ENCODE assay signal across 31 cellular contexts in genomic region chr16:2179576-2179975, GRCh38. TPM values are rescaled to one million over a fixed set of nuclear protein-coding genes. Genes with fewer than 3 reads are reported as not detected.
"Had no signal": no experiment of that assay in that cellular context is flagged by ENCODE, and none has a peak within 500 bp of the region (broad histone marks: within the 10 kb centered on the region; RNA-seq: fewer than 3 reads in every experiment).

No MANE protein-coding gene starts in this region.

- H3K79me2 ChIP-seq: parathyroid adenoma had no signal

- H3K9ac ChIP-seq: parathyroid adenoma had no signal

- ATAC-seq: left colon; left ventricle myocardium superior; lower lobe of right lung; mucosa of descending colon; stimulated activated effector memory CD8-positive, alpha-beta T cell treated with anti-CD3 and anti-CD28 coated beads, Interleukin-12 subunit alpha, Interleukin-12 subunit beta, amount 100 ng/mL, for 72 hours had no signal

- DNase-seq: cerebellar nuclear complex; dorsolateral prefrontal cortex; effector CD4-positive, alpha-beta T cell; foreskin keratinocyte; glutamatergic neuron; heart right ventricle; hippocampal formation; kidney glomerular epithelial cell; left colon; left ventricle myocardium superior; lower lobe of right lung; mucosa of descending colon; naive B cell; sigmoid colon; stimulated activated CD4-positive, alpha-beta T cell treated with anti-CD3 and anti-CD28 coated beads, Interleukin-2, amount 100 ng/mL, for 24 hours; stimulated activated CD4-positive, alpha-beta T cell treated with anti-CD3 and anti-CD28 coated beads, Interleukin-4, amount 100 ng/mL, for 24 hours; stimulated activated naive CD4-positive, alpha-beta T cell treated with Interleukin-2 at 50 U/mL for 16 hours; stomach; testis; tibial artery had no signal

- FAIRE-seq: islet of Langerhans, urothelium cell line had no signal

- H3K4me3 ChIP-seq: dorsolateral prefrontal cortex, esophagus muscularis mucosa, heart right ventricle, lower lobe of right lung, mucosa of descending colon, right atrium auricular region, sigmoid colon, stomach, testis, tibial artery, upper lobe of left lung had no signal

- H3K27me3 ChIP-seq: dorsolateral prefrontal cortex, right atrium auricular region, testis, upper lobe of left lung had no signal

- H3K4me1 ChIP-seq: foreskin keratinocyte, heart right ventricle, lower lobe of right lung, parathyroid adenoma, right atrium auricular region, testis had no signal

- H3K9me3 ChIP-seq: esophagus muscularis mucosa, heart right ventricle, lower lobe of right lung, mucosa of descending colon, right atrium auricular region, sigmoid colon, stomach, testis, tibial artery, upper lobe of left lung had no signal

- H3K27ac ChIP-seq: epithelial cell of prostate, esophagus muscularis mucosa, foreskin keratinocyte, heart right ventricle, lower lobe of right lung, parathyroid adenoma, right atrium auricular region, sigmoid colon, stomach, testis, tibial artery, upper lobe of left lung had no signal

- H2AFZ ChIP-seq: parathyroid adenoma had no signal

RNA-seq across cellular contexts. Expression of gene CASKIN1, which starts 16.8 kb away (rescaled TPM):
- total RNA-seq: osteoblast, subcutaneous adipose tissue had no signal

RNA-seq across cellular contexts. Expression of gene RAB26, which starts 31.2 kb away (rescaled TPM):
- total RNA-seq: esophagus muscularis mucosa, skeletal muscle tissue had no signal
